Comparison of ENCODE assay signal across 8 cellular contexts in the genomic region with DNA sequence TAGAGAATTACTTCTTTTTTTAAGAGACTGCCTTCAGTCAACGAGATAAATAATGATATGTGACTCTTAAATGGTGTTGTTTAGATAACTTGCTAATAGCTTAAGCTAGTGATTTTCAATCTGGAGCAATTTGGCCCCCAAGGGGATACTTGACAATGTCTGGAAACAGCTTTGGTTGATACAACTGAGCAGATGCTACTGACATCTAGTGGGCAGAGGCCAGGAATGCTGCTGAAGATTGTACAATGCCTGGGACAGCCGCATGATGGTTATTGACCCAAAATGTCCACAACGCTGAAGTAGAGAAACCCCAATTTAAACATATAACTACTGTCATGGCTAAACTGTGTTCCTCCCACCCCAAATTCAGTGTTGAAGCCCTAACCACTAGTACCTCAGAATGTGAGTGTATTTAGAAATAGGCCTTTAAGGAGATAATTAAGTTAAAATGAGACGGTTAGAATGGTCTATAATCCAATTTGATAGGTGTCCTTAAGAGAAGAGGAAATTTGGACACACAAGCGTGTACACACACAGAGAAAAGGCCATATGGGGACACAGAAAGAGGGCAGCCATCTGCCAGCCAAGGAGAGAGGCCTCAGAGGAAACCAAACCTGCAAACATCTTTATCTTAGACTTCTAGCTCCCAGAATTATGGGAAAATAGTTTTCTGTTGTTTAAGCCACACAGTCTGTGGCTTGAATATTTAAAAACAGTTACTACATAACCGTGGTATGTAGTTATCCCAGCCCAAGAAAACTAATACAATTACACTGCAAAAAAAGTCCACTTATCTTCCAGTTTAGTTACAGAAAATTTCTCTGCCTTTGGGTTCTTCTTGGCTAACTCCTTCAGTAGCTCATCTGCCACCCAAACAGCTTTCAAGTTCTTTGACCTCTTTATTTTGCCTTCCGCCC. TPM values are rescaled to one million over a fixed set of nuclear protein-coding genes. Genes with fewer than 3 reads are reported as not detected.
DNase-seq lines count a peak whose midpoint lies in the region; ATAC-seq and TF ChIP-seq lines count a peak whose summit lies in the region.

No MANE protein-coding gene starts in this region.

- H3K36me3 ChIP-seq in ACC112 (ENCODE audit: insufficient read depth, low read length) (no peaks in the 10 kb centered on the region; the same call in 1 of the 2 replicates), ascending aorta (no peaks in the 10 kb centered on the region), smooth muscle cell (ENCODE audit: low read depth) (peaks cover 2% of the 10 kb centered on the region)

- no peak overlapping the region for H3K27ac ChIP-seq in ACC112 (ENCODE audit: low read depth, low read length)
- H3K27ac ChIP-seq in ascending aorta = peak overlapping the region; percentile 61 to 67
- H3K27ac ChIP-seq in smooth muscle cell (ENCODE audit: low read depth) = peak overlapping the region; percentile 67

- H3K27me3 ChIP-seq in ACC112 (ENCODE audit: insufficient read depth, low read length) (no peaks in the 10 kb centered on the region), ascending aorta (no peaks in the 10 kb centered on the region), smooth muscle cell (ENCODE audit: low read depth) (no peaks in the 10 kb centered on the region)

- H3K4me3 ChIP-seq in ACC112 (ENCODE audit: low read depth, low read length) = no peak overlapping the region
- H3K4me3 ChIP-seq in ascending aorta = no peak overlapping the region
- no peak overlapping the region for H3K4me3 ChIP-seq in smooth muscle cell

- intact Hi-C loops in ascending aorta (cut with DNase I) = loop anchor here (2.0 kb wide), 1 partner anchor 149 kb away; a partner anchor contains a TSS

- ATAC-seq in HG02840 (IDR thresholded peaks at IDR 0.05; ENCODE audit: low FRiP score, unreplicated experiment) = peak; percentile 97

- DNase-seq in GM13977 (ENCODE audit: low spot score) = peak; percentile 31
- DNase-seq in NCI-H128 (lab: John Stamatoyannopoulos, UW; ENCODE audit: unreplicated experiment) = peak; percentile 69
- DNase-seq in SW480 (ENCODE audit: low spot score) = peak; percentile 46
- DNase-seq in ascending aorta (ENCODE audit: low spot score in 2 of 2) = peak in 1 of 2 donors; percentile 85
- DNase-seq in hypothalamus (lab: John Stamatoyannopoulos, UW) = peak in 37 of 51 donors; percentile 2 to 82 (median 26)
- no peak for DNase-seq in smooth muscle cell (lab: John Stamatoyannopoulos, UW; ENCODE audit: unreplicated experiment)

- H3K4me2 ChIP-seq in smooth muscle cell = no peak overlapping the region

- no peaks in the 10 kb centered on the region for H3K9me3 ChIP-seq in ascending aorta
- H3K9me3 ChIP-seq in smooth muscle cell (replicated peaks; ENCODE audit: low read depth) = no peaks in the 10 kb centered on the region

- H2AFZ ChIP-seq in ACC112 (ENCODE audit: low read length, unreplicated experiment) (peak overlapping the region; percentile 67), smooth muscle cell (ENCODE audit: low read depth) (no peak overlapping the region)

- no peaks in the 10 kb centered on the region for H4K20me1 ChIP-seq in smooth muscle cell (ENCODE audit: low read depth)

- H3K79me2 ChIP-seq in ACC112 (ENCODE audit: control insufficient read depth, insufficient read depth, low read length, unreplicated experiment) (no peaks in the 10 kb centered on the region), smooth muscle cell (ENCODE audit: low read depth) (no peaks in the 10 kb centered on the region)

- in situ Hi-C loops in GM13977 (cut with MboI; ENCODE audit: low pct_unique_long_range_greater_than_20kb, low sequenced_read_pairs, unreplicated experiment) = loop anchor here (25.0 kb wide), 1 partner anchor 978 kb away; a partner anchor contains a TSS

- H3F3A ChIP-seq in smooth muscle cell (ENCODE audit: low read depth) = no peaks in the 10 kb centered on the region

- H3K4me1 ChIP-seq in ACC112 (ENCODE audit: control insufficient read depth, insufficient read depth, low read length, unreplicated experiment) (no peaks in the 10 kb centered on the region), ascending aorta (no peaks in the 10 kb centered on the region), smooth muscle cell (ENCODE audit: low read depth) (no peaks in the 10 kb centered on the region)

- TF ChIP-seq CTCF in GM13977 (IDR thresholded peaks at IDR 0.05; ENCODE audit: extremely low read depth, insufficient read depth, missing control alignments) (peak; percentile 81), ascending aorta (IDR thresholded peaks at IDR 0.05) (peak; percentile 54 to 71 (median 64)), smooth muscle cell (IDR thresholded peaks at IDR 0.05; ENCODE audit: borderline replicate concordance, insufficient read depth, poor library complexity, severe bottlenecking) (peak; percentile 65)

- WGBS in smooth muscle cell (ENCODE audit: low lambda C conversion rate) = 60% methylated on average over 7 of the region's 7 CpGs

- no peak overlapping the region for H3K9ac ChIP-seq in smooth muscle cell (ENCODE audit: low read depth)

RNA-seq across cellular contexts. Expression of a gene that starts 22.2 kb away (rescaled TPM):
- total RNA-seq in ascending aorta = 3.5 TPM
- 4.2 and 6.9 TPM in 2 replicates for total RNA-seq in smooth muscle cell
- 3.6 and 4.6 TPM in 2 replicates for polyA plus RNA-seq in smooth muscle cell

RNA-seq across cellular contexts. Expression of a gene that starts 22.3 kb away (rescaled TPM):
- total RNA-seq in ascending aorta (17.9 TPM), smooth muscle cell (173 and 206 TPM in 2 replicates)
- polyA plus RNA-seq in smooth muscle cell = 139 and 163 TPM in 2 replicates
